Comparison of ENCODE assay signal across 12 cellular contexts in genomic region chr17:59375858-59376257, GRCh38. TPM values are rescaled to one million over a fixed set of nuclear protein-coding genes. Genes with fewer than 3 reads are reported as not detected.
DNase-seq lines count a peak whose midpoint lies in the region; FAIRE-seq and TF ChIP-seq lines count a peak whose summit lies in the region.
"Had no signal": no experiment of that assay in that cellular context is flagged by ENCODE, and none has a peak within 500 bp of the region (broad histone marks: within the 10 kb centered on the region; RNA-seq: fewer than 3 reads in every experiment).

No MANE protein-coding gene starts in this region.

- H3K4me1 Mint-ChIP-seq in nephron progenitor cell (peaks cover 91% of the 10 kb centered on the region), HFFc6 (ENCODE audit: low read depth) (peaks cover 83% of the 10 kb centered on the region)

- peak overlapping the region; percentile 29 for H3K27ac Mint-ChIP-seq in nephron progenitor cell
- H3K27ac Mint-ChIP-seq in HFFc6, result no peak overlapping the region

- H3K9me3 Mint-ChIP-seq in nephron progenitor cell, result no peaks in the 10 kb centered on the region
- H3K9me3 Mint-ChIP-seq in HFFc6, result no peaks in the 10 kb centered on the region

- no peak overlapping the region for H3K4me3 Mint-ChIP-seq in nephron progenitor cell
- no peak overlapping the region for H3K4me3 Mint-ChIP-seq in HFFc6

- H3K27me3 Mint-ChIP-seq in nephron progenitor cell (ENCODE audit: low read depth, poor library complexity), result peaks cover 5% of the 10 kb centered on the region
- H3K27me3 Mint-ChIP-seq in HFFc6 (ENCODE audit: insufficient read depth), result no peaks in the 10 kb centered on the region

- H3K36me3 Mint-ChIP-seq in nephron progenitor cell (ENCODE audit: low read depth) (peaks cover 8% of the 10 kb centered on the region), HFFc6 (ENCODE audit: low read depth) (peaks cover 10% of the 10 kb centered on the region; the same call in 1 of the 2 replicates)

- no peak for TF ChIP-seq CTCF in GM10266 (IDR thresholded peaks at IDR 0.05; ENCODE audit: control insufficient read depth, insufficient read depth, low read depth, missing control alignments)
- no peak for TF ChIP-seq CTCF in nephron progenitor cell (IDR thresholded peaks at IDR 0.05)
- TF ChIP-seq CTCF in HFFc6 (IDR thresholded peaks at IDR 0.05), result no peak

- FAIRE-seq in GM19239 (lab: Jason Lieb, UNC), result peak; percentile 84
- FAIRE-seq: D721Med, endothelial cell of umbilical vein had no signal

- DNase-seq in GM10266 (ENCODE audit: extremely low spot score) (peak; percentile 42), GM19239 (ENCODE audit: insufficient read length, low spot score) (peak; percentile 33), NCI-H526 (lab: John Stamatoyannopoulos, UW) (peak; percentile 25 to 54), nephron progenitor cell (no peak), HFFc6 (no peak), NCI-H1092 (lab: John Stamatoyannopoulos, UW) (no peak), NCI-H187 (lab: John Stamatoyannopoulos, UW) (no peak), GM03348 (ENCODE audit: low spot score) (no peak)
- DNase-seq: NCI-H2081 treated with DMSO at 0.1 percent for 48 hours, upper lobe of right lung had no signal

RNA-seq across cellular contexts. Expression of gene YPEL2, which starts 44.4 kb away (rescaled TPM):
- total RNA-seq in HFFc6 (2021; fragmentation: NEBNext Ultra II Directional; extraction: Animal tissue kit (Norgen Biotek cat#: 25700)), result 1 to 10 TPM; 2.9 to 8.8 (median 4.6) TPM

Comparison
In these comparisons a context has a peak if more than half of its experiments do, and no peak if none do; other contexts are left out.
1. DNase-seq: peak in GM10266 (single experiment), GM19239 (single experiment) and NCI-H526 (2 of 2); none in nephron progenitor cell (single experiment), HFFc6 (single experiment), NCI-H1092 (single experiment), NCI-H187 (0 of 2) and GM03348 (single experiment).